ENCODE assay signal across 8 cellular contexts in genomic region chr1:182781849-182782586, GRCh38. TPM values are rescaled to one million over a fixed set of nuclear protein-coding genes. Genes with fewer than 3 reads are reported as not detected.
A peak's percentile ranks its signal among the peaks of the same experiment; 100 is the strongest.
DNase-seq lines count a peak whose midpoint lies in the region; ATAC-seq and TF ChIP-seq lines count a peak whose summit lies in the region.

No MANE protein-coding gene starts in this region.

- H3K36me3 ChIP-seq in GM23338 (ENCODE audit: insufficient read depth) (no peaks in the 10 kb centered on the region), SK-N-MC (ENCODE audit: insufficient read depth, low read length) (no peaks in the 10 kb centered on the region)

- intact Hi-C loops in Right ventricle myocardium superior (cut with DNase I) = loop anchor here (2.0 to 10.0 kb wide), 2 partner anchors 179 to 697 kb away; no protein-coding TSS in a partner anchor

- H3K27ac Mint-ChIP-seq in GM23338 = no peak overlapping the region
- H3K27ac Mint-ChIP-seq in activated naive CD4-positive, alpha-beta T cell treated with anti-CD3 and anti-CD28 coated beads, Interleukin-2, amount 10 ng/mL, durations not matched to agents 7 days and 5 days = no peak overlapping the region

- peaks cover 2% of the 10 kb centered on the region; the same call in 1 of the 2 replicates for H3K27me3 ChIP-seq in GM23338 (ENCODE audit: insufficient read depth)

- peak; percentile 76 to 98 for TF ChIP-seq CTCF in GM23338 (conservative IDR thresholded peaks at IDR 0.05; ENCODE audit: low read depth in 2 of 2)

- H3K4me3 Mint-ChIP-seq in GM23338 = no peak overlapping the region
- H3K4me3 Mint-ChIP-seq in activated naive CD4-positive, alpha-beta T cell treated with anti-CD3 and anti-CD28 coated beads, Interleukin-2, amount 10 ng/mL, durations not matched to agents 7 days and 5 days = no peak overlapping the region

- no peaks in the 10 kb centered on the region for H3K9me3 ChIP-seq in SK-N-MC (ENCODE audit: low read depth, low read length)

- no peaks in the 10 kb centered on the region for H3K36me3 Mint-ChIP-seq in GM23338 (ENCODE audit: low read depth)
- H3K36me3 Mint-ChIP-seq in activated naive CD4-positive, alpha-beta T cell treated with anti-CD3 and anti-CD28 coated beads, Interleukin-2, amount 10 ng/mL, durations not matched to agents 7 days and 5 days = no peaks in the 10 kb centered on the region

- H3K4me1 Mint-ChIP-seq in GM23338 = peaks cover 23% of the 10 kb centered on the region
- H3K4me1 Mint-ChIP-seq in activated naive CD4-positive, alpha-beta T cell treated with anti-CD3 and anti-CD28 coated beads, Interleukin-2, amount 10 ng/mL, durations not matched to agents 7 days and 5 days = peaks cover 4% of the 10 kb centered on the region

- DNase-seq in D341Med (ENCODE audit: low spot score) = peak; percentile 84
- peak; percentile 86 for DNase-seq in GM23338 (ENCODE audit: low spot score)
- DNase-seq in NCI-H1092 treated with DMSO at 0.1 percent for 48 hours (lab: John Stamatoyannopoulos, UW) = peak; percentile 92
- DNase-seq in SK-N-MC (ENCODE audit: low read depth, low spot score) = peak; percentile 61
- DNase-seq in activated naive CD4-positive, alpha-beta T cell treated with anti-CD3 and anti-CD28 coated beads, Interleukin-2, amount 10 ng/mL, durations not matched to agents 7 days and 5 days = peak; percentile 82
- peak; percentile 80 for DNase-seq in Right ventricle myocardium superior
- DNase-seq in renal cortical epithelial cell (ENCODE audit: low read depth) = peak; percentile 47

- H3K9me2 ChIP-seq in GM23338 (ENCODE audit: insufficient read depth) = no peaks in the 10 kb centered on the region

- H2AFZ ChIP-seq in GM23338 = peak overlapping the region; percentile 80

- H3K4me3 ChIP-seq in GM23338 (no peak overlapping the region), SK-N-MC (no peak overlapping the region)

- H3K27me3 Mint-ChIP-seq in GM23338 (ENCODE audit: insufficient read depth, low read depth, poor library complexity) = peaks cover 7% of the 10 kb centered on the region
- peaks cover 18% of the 10 kb centered on the region for H3K27me3 Mint-ChIP-seq in activated naive CD4-positive, alpha-beta T cell treated with anti-CD3 and anti-CD28 coated beads, Interleukin-2, amount 10 ng/mL, durations not matched to agents 7 days and 5 days

- H3K4me1 ChIP-seq in GM23338 (ENCODE audit: insufficient read depth) = peaks cover 7% of the 10 kb centered on the region

- no peaks in the 10 kb centered on the region for H4K20me1 ChIP-seq in GM23338 (replicated peaks; ENCODE audit: insufficient read depth)

- no peaks in the 10 kb centered on the region for H3F3A ChIP-seq in GM23338 (replicated peaks; ENCODE audit: low read depth)

- ATAC-seq in GM23338 (peak; percentile 91), Right ventricle myocardium superior (ENCODE audit: poor library complexity) (peak; percentile 87), GM21381 (IDR thresholded peaks at IDR 0.05; ENCODE audit: unreplicated experiment) (no peak)

- H3K9ac ChIP-seq in SK-N-MC (ENCODE audit: insufficient read length) = no peak overlapping the region

- no peaks in the 10 kb centered on the region for H3K9me3 Mint-ChIP-seq in GM23338
- H3K9me3 Mint-ChIP-seq in activated naive CD4-positive, alpha-beta T cell treated with anti-CD3 and anti-CD28 coated beads, Interleukin-2, amount 10 ng/mL, durations not matched to agents 7 days and 5 days = no peaks in the 10 kb centered on the region

- no peak overlapping the region for H3K4me2 ChIP-seq in GM23338

- no peaks in the 10 kb centered on the region for H3K79me2 ChIP-seq in GM23338 (replicated peaks; ENCODE audit: insufficient read depth)

- CTCF ChIA-PET in activated naive CD4-positive, alpha-beta T cell treated with anti-CD3 and anti-CD28 coated beads, Interleukin-2, amount 10 ng/mL, durations not matched to agents 7 days and 5 days (lab: Charles Lee) = interaction anchor here (0.6 to 12.7 kb wide), 13 partner anchors 9 to 638 kb away, joined by 3 to 717 read pairs (median 4); partner anchors contain the start of genes RGS16 and RNASEL

- no peak overlapping the region for H3K27ac ChIP-seq in GM23338 (ENCODE audit: low read depth)
- H3K27ac ChIP-seq in SK-N-MC = no peak overlapping the region

TF ChIP-seq in GM23338, 12 proteins besides CTCF, POLR2A, EP300 and RAD21:
- TF ChIP-seq ZNF462 (CRISPR knock-in tag; IDR thresholded peaks at IDR 0.05) (0 out of 2 replicates have a peak, but pooled peaks have one; percentile 41), CREB1 (CRISPR knock-in tag; IDR thresholded peaks at IDR 0.05; ENCODE audit: low read depth) (no peak), JUNB (IDR thresholded peaks at IDR 0.05; ENCODE audit: unreplicated experiment) (no peak), STAT1 (IDR thresholded peaks at IDR 0.05; ENCODE audit: unreplicated experiment) (no peak)
- TF ChIP-seq, protein P1, sequence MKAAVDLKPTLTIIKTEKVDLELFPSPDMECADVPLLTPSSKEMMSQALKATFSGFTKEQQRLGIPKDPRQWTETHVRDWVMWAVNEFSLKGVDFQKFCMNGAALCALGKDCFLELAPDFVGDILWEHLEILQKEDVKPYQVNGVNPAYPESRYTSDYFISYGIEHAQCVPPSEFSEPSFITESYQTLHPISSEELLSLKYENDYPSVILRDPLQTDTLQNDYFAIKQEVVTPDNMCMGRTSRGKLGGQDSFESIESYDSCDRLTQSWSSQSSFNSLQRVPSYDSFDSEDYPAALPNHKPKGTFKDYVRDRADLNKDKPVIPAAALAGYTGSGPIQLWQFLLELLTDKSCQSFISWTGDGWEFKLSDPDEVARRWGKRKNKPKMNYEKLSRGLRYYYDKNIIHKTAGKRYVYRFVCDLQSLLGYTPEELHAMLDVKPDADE (IDR thresholded peaks at IDR 0.05) = no peak

RNA-seq across cellular contexts. Expression of gene NPL, which starts 7.6 kb away (rescaled TPM):
- 1.2 and 2.8 TPM in 2 replicates for total RNA-seq in GM23338 (2014; rRNA removed; shearing (Covaris generic))
- polyA plus RNA-seq in GM23338 (2016; fragmentation: Nextera tagmentation; extraction: Ambion mirVana) = 2.4 TPM in 2 replicates
- total RNA-seq in Right ventricle myocardium superior = 5.3 TPM
- total RNA-seq in renal cortical epithelial cell = 0.35 and 1.5 TPM in 2 replicates

RNA-seq across cellular contexts. Expression of gene DHX9, which starts 57.1 kb away (rescaled TPM):
- total RNA-seq in GM23338 (2014; rRNA removed; shearing (Covaris generic)) = 239 and 262 TPM in 2 replicates
- 127 and 151 TPM in 2 replicates for polyA plus RNA-seq in GM23338 (2016; fragmentation: Nextera tagmentation; extraction: Ambion mirVana)
- 54.9 TPM for total RNA-seq in Right ventricle myocardium superior
- 156 and 195 TPM in 2 replicates for total RNA-seq in renal cortical epithelial cell
